ENCODE assay signal across 1 cellular context in genomic region chr3:106140471-106140870, GRCh38.
TF ChIP-seq lines count a peak whose summit lies in the region.

No MANE protein-coding gene starts in this region.

TF ChIP-seq in GM12878, 131 proteins besides CTCF, POLR2A, EP300 and RAD21 (continued from another document):
- no peak for TF ChIP-seq PRDM15 (CRISPR knock-in tag; IDR thresholded peaks at IDR 0.05)
- no peak for TF ChIP-seq PBX3 (IDR thresholded peaks at IDR 0.05; ENCODE audit: insufficient replicate concordance, low read depth, low read length)
- TF ChIP-seq IRF5 (IDR thresholded peaks at IDR 0.05; ENCODE audit: borderline replicate concordance) = no peak
- TF ChIP-seq IKZF1 (conservative IDR thresholded peaks at IDR 0.05) = no peak
- TF ChIP-seq SUZ12 (IDR thresholded peaks at IDR 0.05; ENCODE audit: unreplicated experiment) = no peak
TF ChIP-seq in GM12878: peak in this region for 0.
